28 cellular contexts compared by ENCODE assay signal in genomic region chr20:23877524-23877923, GRCh38. TPM values are rescaled to one million over a fixed set of nuclear protein-coding genes. Genes with fewer than 3 reads are reported as not detected.
"Had no signal": no experiment of that assay in that cellular context is flagged by ENCODE, and none has a peak within 500 bp of the region (broad histone marks: within the 10 kb centered on the region; RNA-seq: fewer than 3 reads in every experiment).

No MANE protein-coding gene starts in this region.

- H2AFZ ChIP-seq: hepatocyte had no signal

- FAIRE-seq: pancreas, small intestine had no signal

- H3K4me2 ChIP-seq: hepatocyte had no signal

- ATAC-seq: activated naive CD4-positive, alpha-beta T cell treated with anti-CD3 and anti-CD28 coated beads, Interleukin-2, amount 50 U/mL, for 72 hours; activated T-cell treated with anti-CD3 and anti-CD28 coated beads, Interleukin-2, amount 50 U/mL, for 72 hours; left colon; naive thymus-derived CD4-positive, alpha-beta T cell; pancreas; stimulated activated effector memory CD8-positive, alpha-beta T cell treated with anti-CD3 and anti-CD28 coated beads, Interleukin-12 subunit alpha, Interleukin-12 subunit beta, amount 100 ng/mL, for 72 hours had no signal

- H3K4me1 ChIP-seq: breast epithelium, pancreas, prostate gland had no signal

- H3K4me1 Mint-ChIP-seq: stimulated activated effector memory CD8-positive, alpha-beta T cell treated with anti-CD3 and anti-CD28 coated beads, Interleukin-12 subunit alpha, Interleukin-12 subunit beta, amount 100 ng/mL, for 72 hours had no signal

- H3K36me3 Mint-ChIP-seq: activated naive CD4-positive, alpha-beta T cell treated with anti-CD3 and anti-CD28 coated beads, Interleukin-2, amount 50 U/mL, for 72 hours; naive thymus-derived CD4-positive, alpha-beta T cell; stimulated activated effector memory CD8-positive, alpha-beta T cell treated with anti-CD3 and anti-CD28 coated beads, Interleukin-12 subunit alpha, Interleukin-12 subunit beta, amount 100 ng/mL, for 72 hours had no signal

- H3K9me3 ChIP-seq: breast epithelium, esophagus squamous epithelium, pancreas, prostate gland, sigmoid colon, thoracic aorta had no signal

- H3K4me3 ChIP-seq: breast epithelium, esophagus squamous epithelium, hepatocyte, pancreas, prostate gland, sigmoid colon, thoracic aorta had no signal

- H3K4me3 Mint-ChIP-seq: activated T-cell treated with anti-CD3 and anti-CD28 coated beads, Interleukin-2, amount 50 U/mL, for 72 hours; dendritic cell treated with granulocyte-macrophage colony-stimulating factor and Interleukin-4, amounts not matched to agents 40 ng/mL and 50 ng/mL, for 4 days; naive thymus-derived CD4-positive, alpha-beta T cell; stimulated activated effector memory CD8-positive, alpha-beta T cell treated with anti-CD3 and anti-CD28 coated beads, Interleukin-12 subunit alpha, Interleukin-12 subunit beta, amount 100 ng/mL, for 72 hours; stimulated activated naive CD8-positive, alpha-beta T cell treated with anti-CD3 and anti-CD28 coated beads, Interleukin-15, Interleukin-2, amounts not matched to agents 100 ng/mL and 50 ng/mL, for 24 hours; T-helper 2 cell treated with Interferon-gamma antibody and Interleukin-4, amounts not matched to agents 5 μg/mL and 100 μg/mL, for 36 hours had no signal

- H3K27ac ChIP-seq: breast epithelium, hepatocyte, pancreas, prostate gland, thoracic aorta had no signal

- H3K36me3 ChIP-seq: breast epithelium, esophagus squamous epithelium, pancreas, prostate gland, sigmoid colon, thoracic aorta had no signal

- H3K79me2 ChIP-seq: hepatocyte had no signal

- H3K27me3 ChIP-seq: breast epithelium, hepatocyte, pancreas, sigmoid colon had no signal

- H3K27me3 Mint-ChIP-seq: dendritic cell treated with granulocyte-macrophage colony-stimulating factor and Interleukin-4, amounts not matched to agents 40 ng/mL and 50 ng/mL, for 4 days; stimulated activated naive CD8-positive, alpha-beta T cell treated with anti-CD3 and anti-CD28 coated beads, Interleukin-15, Interleukin-2, amounts not matched to agents 100 ng/mL and 50 ng/mL, for 24 hours had no signal

- H3K27ac Mint-ChIP-seq: activated naive CD4-positive, alpha-beta T cell treated with anti-CD3 and anti-CD28 coated beads, Interleukin-2, amount 50 U/mL, for 72 hours; activated T-cell treated with anti-CD3 and anti-CD28 coated beads, Interleukin-2, amount 50 U/mL, for 72 hours; dendritic cell treated with granulocyte-macrophage colony-stimulating factor and Interleukin-4, amounts not matched to agents 40 ng/mL and 50 ng/mL, for 4 days; naive thymus-derived CD4-positive, alpha-beta T cell; stimulated activated effector memory CD8-positive, alpha-beta T cell treated with anti-CD3 and anti-CD28 coated beads, Interleukin-12 subunit alpha, Interleukin-12 subunit beta, amount 100 ng/mL, for 72 hours; stimulated activated naive CD8-positive, alpha-beta T cell treated with anti-CD3 and anti-CD28 coated beads, Interleukin-15, Interleukin-2, amounts not matched to agents 100 ng/mL and 50 ng/mL, for 24 hours; T-helper 2 cell treated with Interferon-gamma antibody and Interleukin-4, amounts not matched to agents 5 μg/mL and 100 μg/mL, for 36 hours had no signal

- DNase-seq: activated naive CD4-positive, alpha-beta T cell; activated T-cell treated with anti-CD3 and anti-CD28 coated beads for 4 hours; activated T-cell treated with anti-CD3 and anti-CD28 coated beads, Interleukin-2, amount 50 U/mL, for 72 hours; central memory CD4-positive, alpha-beta T cell; esophagus squamous epithelium; foreskin melanocyte; left colon; midbrain; naive thymus-derived CD4-positive, alpha-beta T cell; pancreas; retina; sigmoid colon; small intestine; stimulated activated CD4-positive, alpha-beta T cell treated with anti-CD3 and anti-CD28 coated beads, Interleukin-4, amount 100 ng/mL, for 24 hours had no signal

- H3K9me3 Mint-ChIP-seq: activated naive CD4-positive, alpha-beta T cell treated with anti-CD3 and anti-CD28 coated beads, Interleukin-2, amount 50 U/mL, for 72 hours; activated T-cell treated with anti-CD3 and anti-CD28 coated beads, Interleukin-2, amount 50 U/mL, for 72 hours; dendritic cell treated with granulocyte-macrophage colony-stimulating factor and Interleukin-4, amounts not matched to agents 40 ng/mL and 50 ng/mL, for 4 days; naive thymus-derived CD4-positive, alpha-beta T cell; stimulated activated effector memory CD8-positive, alpha-beta T cell treated with anti-CD3 and anti-CD28 coated beads, Interleukin-12 subunit alpha, Interleukin-12 subunit beta, amount 100 ng/mL, for 72 hours; stimulated activated naive CD8-positive, alpha-beta T cell treated with anti-CD3 and anti-CD28 coated beads, Interleukin-15, Interleukin-2, amounts not matched to agents 100 ng/mL and 50 ng/mL, for 24 hours; T-helper 2 cell treated with Interferon-gamma antibody and Interleukin-4, amounts not matched to agents 5 μg/mL and 100 μg/mL, for 36 hours had no signal

RNA-seq across cellular contexts. Expression of gene CST5, which starts 2.0 kb away (rescaled TPM):
- total RNA-seq: activated naive CD4-positive, alpha-beta T cell treated with anti-CD3 and anti-CD28 coated beads, Interleukin-2, amount 50 U/mL, for 72 hours; activated T-cell treated with anti-CD3 and anti-CD28 coated beads, Interleukin-2, amount 50 U/mL, for 72 hours; breast epithelium; esophagus squamous epithelium; glomerular endothelial cell; left colon; lower leg skin; naive thymus-derived CD4-positive, alpha-beta T cell; prostate gland; sigmoid colon; subcutaneous adipose tissue; thoracic aorta had no signal
- polyA plus RNA-seq: keratinocyte; naive thymus-derived CD4-positive, alpha-beta T cell; neural cell; sigmoid colon had no signal

RNA-seq across cellular contexts. Expression of gene CST2, which starts 51.0 kb away (rescaled TPM):
- total RNA-seq: activated naive CD4-positive, alpha-beta T cell treated with anti-CD3 and anti-CD28 coated beads, Interleukin-2, amount 50 U/mL, for 72 hours; activated T-cell treated with anti-CD3 and anti-CD28 coated beads, Interleukin-2, amount 50 U/mL, for 72 hours; breast epithelium; esophagus squamous epithelium; glomerular endothelial cell; hepatocyte; left colon; lower leg skin; naive thymus-derived CD4-positive, alpha-beta T cell; prostate gland; sigmoid colon; subcutaneous adipose tissue; thoracic aorta had no signal
- polyA plus RNA-seq: hepatocyte; keratinocyte; naive thymus-derived CD4-positive, alpha-beta T cell; neural cell had no signal
